Comparison of ENCODE assay signal across 8 cellular contexts in the genomic region with DNA sequence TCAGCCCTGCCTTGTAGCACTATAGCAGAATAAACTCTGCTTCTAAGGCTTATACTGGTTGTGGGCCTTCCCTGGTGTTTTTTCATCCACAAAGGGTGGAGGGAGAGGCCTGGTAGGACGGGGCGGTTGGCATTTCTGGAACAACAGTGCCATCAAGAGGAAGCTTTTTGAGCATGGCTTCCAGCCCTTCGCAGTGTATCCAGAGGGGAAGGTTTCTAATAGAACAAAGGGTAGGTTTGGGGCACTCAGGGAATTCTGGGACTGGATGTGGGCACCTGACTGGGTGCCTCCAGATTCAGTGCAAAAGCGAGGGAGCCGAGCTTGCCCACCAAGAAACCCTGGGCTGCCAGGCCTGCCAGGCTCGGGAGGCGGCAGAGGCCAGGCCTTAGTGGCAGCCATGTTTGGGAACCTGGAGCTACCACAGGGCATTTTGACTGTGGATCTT.
DNase-seq lines count a peak whose midpoint lies in the region; ATAC-seq and TF ChIP-seq lines count a peak whose summit lies in the region.

No MANE protein-coding gene starts in this region.

- in situ Hi-C loops in mammary epithelial cell (cut with MboI; ENCODE audit: low sequenced_read_pairs in 2 of 2), result no loop called here

- H4K20me1 ChIP-seq in mammary epithelial cell (ENCODE audit: insufficient read depth, low read length), result no peaks in the 10 kb centered on the region

- H3K4me3 ChIP-seq in mammary epithelial cell (replicated peaks in 1 of 3; ENCODE audit: insufficient read depth in 1 of 3, low read depth in 2 of 3, low read length in 3 of 3), result peak overlapping the region in 1 of 3 experiments; percentile 25

- intact Hi-C loops in mammary epithelial cell (cut with micrococcal nuclease), result no loop called here

- CTCF ChIA-PET in mammary epithelial cell (lab: Charles Lee; ENCODE audit: low non-redundant PET), result no interaction called here

- 47% methylated on average over 7 of the region's 7 CpGs for whole genome bisulfite sequencing in mammary epithelial cell (ENCODE audit: low coverage, missing lambda C conversion rate)

- TF ChIP-seq CTCF in mammary epithelial cell (conservative IDR thresholded peaks at IDR 0.05 in 1 of 2, IDR thresholded peaks at IDR 0.05 in 1 of 2; ENCODE audit: extremely low read depth in 1 of 2, insufficient read depth in 1 of 2, low read depth in 1 of 2, low read length in 2 of 2) (peak; percentile 30 to 56), mesothelial cell of epicardium (IDR thresholded peaks at IDR 0.05; ENCODE audit: unreplicated experiment) (no peak)

- ATAC-seq in GM18511 (IDR thresholded peaks at IDR 0.05; ENCODE audit: unreplicated experiment) (peak; percentile 65), HG03064 (IDR thresholded peaks at IDR 0.05; ENCODE audit: low read depth, unreplicated experiment) (peak; percentile 77)

- peaks cover 29% of the 10 kb centered on the region for H3K9me3 Mint-ChIP-seq in mesothelial cell of epicardium

- peak overlapping the region; percentile 22 for H3K4me2 ChIP-seq in mammary epithelial cell (ENCODE audit: insufficient read depth, low read depth, low read length)

- H3K79me2 ChIP-seq in mammary epithelial cell (ENCODE audit: insufficient read depth, low read length), result no peaks in the 10 kb centered on the region

- no peaks in the 10 kb centered on the region for H3K27me3 Mint-ChIP-seq in mesothelial cell of epicardium (ENCODE audit: low read depth)

- no peaks in the 10 kb centered on the region for H3K4me1 ChIP-seq in mammary epithelial cell (ENCODE audit: insufficient read depth, low read length)

- peaks cover 59% of the 10 kb centered on the region for H3K36me3 Mint-ChIP-seq in mesothelial cell of epicardium

- H3K4me1 Mint-ChIP-seq in mesothelial cell of epicardium, result no peaks in the 10 kb centered on the region

- BruUV-seq in mammary epithelial cell (replicated peaks; lab: Mats Ljungman, UMichigan), result no TSS peak

- no peak overlapping the region for H3K27ac ChIP-seq in mammary epithelial cell (ENCODE audit: insufficient read depth, low read depth, low read length)

- no peak overlapping the region for H3K9ac ChIP-seq in mammary epithelial cell (ENCODE audit: insufficient read depth, low read length)

- no peaks in the 10 kb centered on the region for H3K36me3 ChIP-seq in mammary epithelial cell (ENCODE audit: insufficient read depth, low read length)

- no peaks in the 10 kb centered on the region for H3K9me3 ChIP-seq in mammary epithelial cell (replicated peaks; ENCODE audit: insufficient read depth, low read length)

- no peaks in the 10 kb centered on the region for H3K27me3 ChIP-seq in mammary epithelial cell (ENCODE audit: insufficient read depth, low read length)

- peak overlapping the region; percentile 43 for H2AFZ ChIP-seq in mammary epithelial cell (ENCODE audit: low read depth, low read length)

- H3K27ac Mint-ChIP-seq in mesothelial cell of epicardium, result no peak overlapping the region

- DNase-seq in AG08395 (ENCODE audit: low spot score) (peak; percentile 70), NCI-H2171 (lab: John Stamatoyannopoulos, UW) (peak; percentile 54), mammary epithelial cell (peak; percentile 74), midbrain (lab: John Stamatoyannopoulos, UW) (peak; percentile 94), mesothelial cell of epicardium (ENCODE audit: low spot score in 2 of 2, unreplicated experiment in 2 of 2) (no peak), SHP77 treated with DMSO at 0.1 percent for 48 hours (lab: John Stamatoyannopoulos, UW) (no peak)

- H3K4me3 Mint-ChIP-seq in mesothelial cell of epicardium, result no peak overlapping the region

- dilution Hi-C loops in mammary epithelial cell (cut with HindIII; ENCODE audit: low sequenced_read_pairs), result no loop called here

Comparison
In these comparisons a context has a peak if more than half of its experiments do, and no peak if none do; other contexts are left out.
1. DNase-seq: peak in AG08395 (single experiment), NCI-H2171 (single experiment), mammary epithelial cell (single experiment) and midbrain (single experiment); none in mesothelial cell of epicardium (0 of 2) and SHP77 treated with DMSO at 0.1 percent for 48 hours (single experiment).